In the genomic region with DNA sequence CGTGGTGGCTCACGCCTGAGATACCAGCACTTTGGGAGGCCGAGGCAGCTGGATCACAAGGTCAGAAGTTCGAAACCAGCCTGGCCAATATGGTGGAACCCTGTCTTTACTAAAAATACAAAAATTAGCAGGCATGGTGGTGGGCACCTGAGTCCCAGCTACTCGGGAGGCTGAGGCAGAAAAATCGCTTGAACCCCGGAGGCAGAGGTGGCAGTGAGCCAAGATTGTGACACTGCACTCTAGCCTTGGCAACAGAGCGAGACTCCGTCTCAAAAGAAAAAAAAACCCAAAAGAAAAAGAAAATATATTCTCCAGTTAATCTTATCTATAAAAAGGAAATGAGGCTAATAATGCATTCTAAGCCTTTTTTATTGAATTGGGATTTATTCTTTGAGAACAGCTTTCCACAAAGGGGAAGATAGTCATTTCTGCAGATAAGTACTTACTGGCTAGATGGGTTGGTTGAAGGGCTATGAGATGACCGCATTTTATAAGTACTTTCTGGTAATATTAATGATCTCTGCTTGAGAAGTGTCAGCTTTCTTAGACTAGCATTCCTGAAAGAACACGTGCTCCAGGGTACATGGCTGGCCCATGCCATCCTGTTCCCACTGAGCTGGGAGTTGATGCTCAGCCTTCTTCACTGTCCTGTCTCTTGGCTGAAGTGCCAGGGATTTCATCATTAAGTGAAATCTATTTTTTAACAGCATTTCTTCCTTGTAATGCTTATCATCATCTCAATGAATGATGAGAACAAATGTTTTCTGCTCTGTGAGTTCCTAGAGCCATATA, we compare ENCODE assay signal across 21 cellular contexts. TPM values are rescaled to one million over a fixed set of nuclear protein-coding genes. Genes with fewer than 3 reads are reported as not detected.
DNase-seq lines count a peak whose midpoint lies in the region; ATAC-seq and TF ChIP-seq lines count a peak whose summit lies in the region.
"Had no signal": no experiment of that assay in that cellular context is flagged by ENCODE, and none has a peak within 500 bp of the region (broad histone marks: within the 10 kb centered on the region; RNA-seq: fewer than 3 reads in every experiment).

No MANE protein-coding gene starts in this region.

- H3K27ac ChIP-seq in left ventricle myocardium inferior (replicated peaks) (no peak overlapping the region), OCI-LY3 (ENCODE audit: low read length) (peak overlapping the region; percentile 66)
- H3K27ac ChIP-seq: esophagus squamous epithelium had no signal

- peaks cover 17% of the 10 kb centered on the region for H3K79me2 ChIP-seq in OCI-LY3 (ENCODE audit: low read length)

- no peak for DNase-seq in left ventricle myocardium superior
- DNase-seq in left ventricle myocardium inferior = no peak
- DNase-seq in fibroblast of pulmonary artery (ENCODE audit: low read depth) = peak; percentile 33
- DNase-seq in cerebellum (ENCODE audit: low spot score) = no peak
- DNase-seq: activated CD4-positive, alpha-beta T cell treated with anti-CD3 and anti-CD28 coated beads for 4 hours; activated gamma-delta T cell treated with Interleukin-2 at 50 U/mL for 16 hours; DMS79 treated with DMSO at 0.1 percent for 48 hours; effector memory CD4-positive, alpha-beta T cell; esophagus squamous epithelium; NCI-H146; NCI-H2227 treated with DMSO at 0.1 percent for 48 hours; NCI-H774; nephron progenitor cell; OCI-M1; SHP77; stimulated activated naive CD4-positive, alpha-beta T cell treated with Interleukin-2 at 50 U/mL for 16 hours; T-cell; transverse colon had no signal

- ATAC-seq in left ventricle myocardium superior (peak; percentile 15), HG02642 (IDR thresholded peaks at IDR 0.05; ENCODE audit: poor library complexity, unreplicated experiment) (no peak)
- ATAC-seq in activated CD4-positive, CD25-positive, alpha-beta regulatory T cell treated with anti-CD3 and anti-CD28 coated beads, Interleukin-2, amount 50 U/mL, for 24 hours = no peak
- ATAC-seq: T-cell had no signal

- H3K9me3 ChIP-seq in left ventricle myocardium inferior (replicated peaks) = no peaks in the 10 kb centered on the region
- H3K9me3 ChIP-seq in OCI-LY3 (ENCODE audit: insufficient read depth, low read length) = no peaks in the 10 kb centered on the region
- H3K9me3 ChIP-seq: esophagus squamous epithelium, transverse colon had no signal

- no peaks in the 10 kb centered on the region for H3K27me3 ChIP-seq in left ventricle myocardium inferior (ENCODE audit: low read depth)
- H3K27me3 ChIP-seq in OCI-LY3 (ENCODE audit: low read depth, low read length) = no peaks in the 10 kb centered on the region
- H3K27me3 ChIP-seq: esophagus squamous epithelium, transverse colon had no signal

- H3K9ac ChIP-seq in OCI-LY3 (ENCODE audit: low read length) = no peak overlapping the region

- H3K36me3 ChIP-seq in left ventricle myocardium inferior (peaks cover 68% of the 10 kb centered on the region), OCI-LY3 (replicated peaks; ENCODE audit: low read depth, low read length) (peaks cover 33% of the 10 kb centered on the region)

- H4K20me1 ChIP-seq in OCI-LY3 (ENCODE audit: insufficient read depth, low read length) = peaks cover 28% of the 10 kb centered on the region

- TF ChIP-seq CTCF in left ventricle myocardium inferior (IDR thresholded peaks at IDR 0.05; ENCODE audit: borderline replicate concordance) (no peak), OCI-LY3 (IDR thresholded peaks at IDR 0.05; ENCODE audit: low read depth, low read length) (no peak), fibroblast of pulmonary artery (IDR thresholded peaks at IDR 0.05; ENCODE audit: low read length, missing control alignments) (no peak)

- no peak overlapping the region for H2AFZ ChIP-seq in OCI-LY3 (ENCODE audit: low read depth, low read length)

- H3K4me3 ChIP-seq in left ventricle myocardium inferior = no peak overlapping the region
- no peak overlapping the region for H3K4me3 ChIP-seq in OCI-LY3 (ENCODE audit: low read length)
- no peak overlapping the region for H3K4me3 ChIP-seq in fibroblast of pulmonary artery (replicated peaks; ENCODE audit: low read depth, low read length)
- H3K4me3 ChIP-seq: esophagus squamous epithelium, transverse colon had no signal

- no peaks in the 10 kb centered on the region for H3K4me1 ChIP-seq in left ventricle myocardium inferior
- H3K4me1 ChIP-seq in OCI-LY3 (ENCODE audit: low read length) = peaks cover 46% of the 10 kb centered on the region
- H3K4me1 ChIP-seq: esophagus squamous epithelium, transverse colon had no signal

- intact Hi-C loops in left ventricle myocardium superior (cut with micrococcal nuclease) = no loop called here
- intact Hi-C loops in left ventricle myocardium inferior (cut with micrococcal nuclease) = no loop called here

- no peak overlapping the region for H3K4me2 ChIP-seq in OCI-LY3 (ENCODE audit: low read length)

RNA-seq across cellular contexts. Expression of a gene that starts 57.9 kb away (rescaled TPM):
- total RNA-seq in left ventricle myocardium superior (2.2 TPM), left ventricle myocardium inferior (2.1 TPM), cerebellum (5.4 TPM)

RNA-seq across cellular contexts. Expression of a gene that starts 58.2 kb away (rescaled TPM):
- total RNA-seq in left ventricle myocardium superior (6.4 TPM), left ventricle myocardium inferior (7.5 TPM), cerebellum (44.0 TPM)
